13 cellular contexts compared by ENCODE assay signal in the genomic region with DNA sequence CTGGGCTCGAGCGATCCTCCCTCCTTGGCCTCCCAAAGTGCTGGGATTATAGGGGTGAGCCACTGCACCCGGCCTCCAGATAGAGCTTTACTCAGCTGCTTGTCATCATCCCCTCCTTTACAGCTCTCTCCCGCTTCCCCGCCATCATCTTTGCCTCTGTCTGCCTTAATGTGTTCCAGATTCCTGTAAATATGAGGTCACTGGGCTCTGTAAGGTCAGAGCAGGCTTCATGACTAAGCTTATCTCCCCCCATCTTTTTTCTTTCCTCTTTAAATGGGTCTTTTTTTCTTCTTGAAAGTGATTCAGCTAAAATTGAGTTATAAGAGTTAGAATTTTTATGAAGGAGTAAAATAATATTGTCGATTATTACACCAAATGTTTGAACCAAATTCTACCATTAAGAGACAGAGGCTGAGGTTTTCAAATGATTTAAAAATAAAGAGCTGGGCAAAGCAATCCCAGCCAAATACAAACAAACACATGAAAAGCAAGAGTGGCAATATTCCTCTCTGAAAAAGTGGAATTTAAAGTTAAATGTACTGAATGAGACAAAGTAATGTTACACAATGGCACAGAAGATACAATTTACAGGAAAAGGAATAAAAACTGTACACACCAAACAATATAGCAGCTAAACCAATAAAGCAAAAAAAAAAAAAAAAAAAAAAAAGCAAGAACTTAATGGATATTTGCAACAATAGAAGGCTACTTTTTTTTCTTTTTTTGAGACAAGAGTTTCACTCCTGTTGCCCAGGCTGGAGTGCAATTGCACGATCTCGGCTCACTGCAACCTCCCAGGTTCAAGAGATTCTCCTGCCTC.
A peak's percentile ranks its signal among the peaks of the same experiment; 100 is the strongest.
DNase-seq lines count a peak whose midpoint lies in the region; ATAC-seq, FAIRE-seq and TF ChIP-seq lines count a peak whose summit lies in the region.
"Had no signal": no experiment of that assay in that cellular context is flagged by ENCODE, and none has a peak within 500 bp of the region (broad histone marks: within the 10 kb centered on the region; RNA-seq: fewer than 3 reads in every experiment).

No MANE protein-coding gene starts in this region.

- in situ Hi-C loops in mammary epithelial cell (cut with MboI; ENCODE audit: low sequenced_read_pairs in 2 of 2) = no loop called here

- no peaks in the 10 kb centered on the region for H3K9me3 ChIP-seq in A549
- H3K9me3 ChIP-seq in mammary epithelial cell (replicated peaks; ENCODE audit: insufficient read depth, low read length) = no peaks in the 10 kb centered on the region
- H3K9me3 ChIP-seq in left lung = no peaks in the 10 kb centered on the region
- H3K9me3 ChIP-seq: lower lobe of right lung had no signal

- no peak overlapping the region for H3K9ac ChIP-seq in mammary epithelial cell (ENCODE audit: insufficient read depth, low read length)

- H3K4me3 Mint-ChIP-seq in activated naive CD8-positive, alpha-beta T cell treated with anti-CD3 and anti-CD28 coated beads for 36 hours = no peak overlapping the region
- H3K4me3 Mint-ChIP-seq: B cell; stimulated activated effector memory CD8-positive, alpha-beta T cell treated with anti-CD3 and anti-CD28 coated beads, Interleukin-12 subunit alpha, Interleukin-12 subunit beta, amount 100 ng/mL, for 72 hours had no signal

- TF ChIP-seq POLR2A in A549 (IDR thresholded peaks at IDR 0.05; ENCODE audit: low read length) = no peak

- H2AFZ ChIP-seq in mammary epithelial cell (ENCODE audit: low read depth, low read length) = no peak overlapping the region

- peak; percentile 61 to 67 for DNase-seq in A549 (ENCODE audit: low read depth in 1 of 2, low spot score in 1 of 2)
- DNase-seq in HS-27A (ENCODE audit: low read depth) = peak; percentile 53
- peak; percentile 53 for DNase-seq in mammary epithelial cell
- no peak for DNase-seq in left lung
- no peak for DNase-seq in activated naive CD8-positive, alpha-beta T cell treated with anti-CD3 and anti-CD28 coated beads for 36 hours
- no peak for DNase-seq in stimulated activated CD4-positive, alpha-beta T cell treated with anti-CD3 and anti-CD28 coated beads, Interleukin-2, amount 100 ng/mL, for 24 hours
- DNase-seq in NK-92 (lab: John Stamatoyannopoulos, UW; ENCODE audit: unreplicated experiment) = no peak
- no peak for DNase-seq in iPS-NIHi11 (ENCODE audit: low spot score)
- DNase-seq: effector CD4-positive, alpha-beta T cell; lower lobe of right lung had no signal

- H3K4me1 ChIP-seq in A549 (peaks cover 18% of the 10 kb centered on the region), mammary epithelial cell (ENCODE audit: insufficient read depth, low read length) (peaks cover 36% of the 10 kb centered on the region), left lung (peaks cover 0 to 8% of the 10 kb centered on the region in 2 donors)
- H3K4me1 ChIP-seq: lower lobe of right lung had no signal

- 56% methylated on average over 8 of the region's 8 CpGs for WGBS in A549 (ENCODE audit: missing lambda C conversion rate)
- 89% methylated on average over 8 of the region's 8 CpGs for WGBS in mammary epithelial cell (ENCODE audit: low coverage, missing lambda C conversion rate)

- ATAC-seq in A549 (peak; percentile 86 to 87), left lung (peak; percentile 41)
- ATAC-seq: GM12878; lower lobe of right lung; stimulated activated effector memory CD8-positive, alpha-beta T cell treated with anti-CD3 and anti-CD28 coated beads, Interleukin-12 subunit alpha, Interleukin-12 subunit beta, amount 100 ng/mL, for 72 hours had no signal

- H3K4me3 ChIP-seq in A549 (no peak overlapping the region), mammary epithelial cell (replicated peaks in 1 of 3; ENCODE audit: insufficient read depth in 1 of 3, low read depth in 2 of 3, low read length in 3 of 3) (no peak overlapping the region), left lung (no peak overlapping the region)
- H3K4me3 ChIP-seq: GM12878, lower lobe of right lung had no signal

- no peaks in the 10 kb centered on the region for H3K36me3 Mint-ChIP-seq in activated naive CD8-positive, alpha-beta T cell treated with anti-CD3 and anti-CD28 coated beads for 36 hours
- H3K36me3 Mint-ChIP-seq: stimulated activated effector memory CD8-positive, alpha-beta T cell treated with anti-CD3 and anti-CD28 coated beads, Interleukin-12 subunit alpha, Interleukin-12 subunit beta, amount 100 ng/mL, for 72 hours had no signal

- H3K4me2 ChIP-seq in A549 = 0 out of 3 replicates have a peak overlapping the region, but pooled peaks have one; percentile 16
- H3K4me2 ChIP-seq in mammary epithelial cell (ENCODE audit: insufficient read depth, low read depth, low read length) = no peak overlapping the region

- H3K27me3 Mint-ChIP-seq in activated naive CD8-positive, alpha-beta T cell treated with anti-CD3 and anti-CD28 coated beads for 36 hours = peaks cover 20% of the 10 kb centered on the region

- H3K36me3 ChIP-seq in mammary epithelial cell (ENCODE audit: insufficient read depth, low read length) (no peaks in the 10 kb centered on the region), left lung (peaks cover 0 to 33% of the 10 kb centered on the region in 2 donors)

- CTCF ChIA-PET in A549 (lab: Yijun Ruan, JAX) = interaction anchor here (0.7 to 5.8 kb wide), 12 partner anchors 9 to 127 kb away, joined by 3 to 27 read pairs (median 3); no protein-coding TSS in a partner anchor
- CTCF ChIA-PET in mammary epithelial cell (lab: Charles Lee; ENCODE audit: low non-redundant PET) = no interaction called here

- peaks cover 2% of the 10 kb centered on the region for H3K4me1 Mint-ChIP-seq in activated naive CD8-positive, alpha-beta T cell treated with anti-CD3 and anti-CD28 coated beads for 36 hours

- FAIRE-seq in A549 (lab: Jason Lieb, UNC) = no peak
- FAIRE-seq: GM12878 had no signal

- no peaks in the 10 kb centered on the region for H3K79me2 ChIP-seq in mammary epithelial cell (ENCODE audit: insufficient read depth, low read length)

- intact Hi-C loops in mammary epithelial cell (cut with micrococcal nuclease) (loop anchor here (2.0 kb wide), 1 partner anchor 39 kb away; no protein-coding TSS in a partner anchor), left lung (cut with DNase I) (no loop called here)

- no peak for TF ChIP-seq RAD21 in A549 (conservative IDR thresholded peaks at IDR 0.05 in 1 of 2, IDR thresholded peaks at IDR 0.05 in 1 of 2)

- no peak overlapping the region for H3K27ac Mint-ChIP-seq in activated naive CD8-positive, alpha-beta T cell treated with anti-CD3 and anti-CD28 coated beads for 36 hours
- H3K27ac Mint-ChIP-seq: B cell; stimulated activated effector memory CD8-positive, alpha-beta T cell treated with anti-CD3 and anti-CD28 coated beads, Interleukin-12 subunit alpha, Interleukin-12 subunit beta, amount 100 ng/mL, for 72 hours had no signal

- TF ChIP-seq EP300 in A549 (IDR thresholded peaks at IDR 0.05) = no peak

- H3K9me3 Mint-ChIP-seq in activated naive CD8-positive, alpha-beta T cell treated with anti-CD3 and anti-CD28 coated beads for 36 hours = no peaks in the 10 kb centered on the region
- H3K9me3 Mint-ChIP-seq: stimulated activated effector memory CD8-positive, alpha-beta T cell treated with anti-CD3 and anti-CD28 coated beads, Interleukin-12 subunit alpha, Interleukin-12 subunit beta, amount 100 ng/mL, for 72 hours had no signal

- POLR2A ChIA-PET in A549 (lab: Yijun Ruan, JAX) = no interaction called here

- BruUV-seq in mammary epithelial cell (replicated peaks; lab: Mats Ljungman, UMichigan) = no TSS peak

- no peaks in the 10 kb centered on the region for H4K20me1 ChIP-seq in mammary epithelial cell (ENCODE audit: insufficient read depth, low read length)

- H3K27me3 ChIP-seq in mammary epithelial cell (ENCODE audit: insufficient read depth, low read length) = no peaks in the 10 kb centered on the region
- no peaks in the 10 kb centered on the region for H3K27me3 ChIP-seq in left lung

- dilution Hi-C loops in mammary epithelial cell (cut with HindIII; ENCODE audit: low sequenced_read_pairs) = no loop called here

- TF ChIP-seq CTCF in A549 (IDR thresholded peaks at IDR 0.05) (no peak), mammary epithelial cell (conservative IDR thresholded peaks at IDR 0.05 in 1 of 2, IDR thresholded peaks at IDR 0.05 in 1 of 2; ENCODE audit: extremely low read depth in 1 of 2, insufficient read depth in 1 of 2, low read depth in 1 of 2, low read length in 2 of 2) (no peak), left lung (IDR thresholded peaks at IDR 0.05) (no peak)

- H3K27ac ChIP-seq in A549 = peak overlapping the region; percentile 61 to 73; a peak in 5 of 6 replicates
- H3K27ac ChIP-seq in mammary epithelial cell (ENCODE audit: insufficient read depth, low read depth, low read length) = no peak overlapping the region
- no peak overlapping the region for H3K27ac ChIP-seq in left lung
- H3K27ac ChIP-seq: lower lobe of right lung had no signal

TF ChIP-seq in A549, 52 proteins besides CTCF, POLR2A, EP300 and RAD21:
- TF ChIP-seq TFCP2L1 (CRISPR knock-in tag; IDR thresholded peaks at IDR 0.05) = no peak
- no peak for TF ChIP-seq CBX2 (IDR thresholded peaks at IDR 0.05; ENCODE audit: borderline replicate concordance, low read depth)
- no peak for TF ChIP-seq HDAC2 (IDR thresholded peaks at IDR 0.05)
- peak; percentile 67 for TF ChIP-seq MAFK (IDR thresholded peaks at IDR 0.05; ENCODE audit: partially characterized antibody)
- TF ChIP-seq NFE2L2 (conservative IDR thresholded peaks at IDR 0.05; ENCODE audit: low read length) = 0 out of 2 replicates have a peak, but pooled peaks have one; percentile 16
- no peak for TF ChIP-seq CHD2 (IDR thresholded peaks at IDR 0.05; ENCODE audit: low read length, partially characterized antibody)
- TF ChIP-seq MAZ (IDR thresholded peaks at IDR 0.05; ENCODE audit: borderline replicate concordance, low read depth, low read length) = no peak
- TF ChIP-seq, protein P1, sequence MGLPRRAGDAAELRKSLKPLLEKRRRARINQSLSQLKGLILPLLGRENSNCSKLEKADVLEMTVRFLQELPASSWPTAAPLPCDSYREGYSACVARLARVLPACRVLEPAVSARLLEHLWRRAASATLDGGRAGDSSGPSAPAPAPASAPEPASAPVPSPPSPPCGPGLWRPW (IDR thresholded peaks at IDR 0.05) = no peak
- TF ChIP-seq USF2 (IDR thresholded peaks at IDR 0.05) = no peak
- no peak for TF ChIP-seq HEYL (CRISPR knock-in tag; IDR thresholded peaks at IDR 0.05)
TF ChIP-seq in A549: peak in this region for 2.

Comparison
In these comparisons a context has a peak if more than half of its experiments do, and no peak if none do; other contexts are left out.
1. DNase-seq: peak in A549 (2 of 2), HS-27A (single experiment) and mammary epithelial cell (single experiment); none in left lung (0 of 2), activated naive CD8-positive, alpha-beta T cell treated with anti-CD3 and anti-CD28 coated beads for 36 hours (single experiment), stimulated activated CD4-positive, alpha-beta T cell treated with anti-CD3 and anti-CD28 coated beads, Interleukin-2, amount 100 ng/mL, for 24 hours (0 of 2), NK-92 (single experiment) and iPS-NIHi11 (single experiment).
2. H3K27ac ChIP-seq: peak in A549 (2 of 2); none in mammary epithelial cell (single experiment) and left lung (0 of 2).